In genomic region chr20:35092524-35093244, GRCh38 we compare ENCODE assay signal across 8 cellular contexts. TPM values are rescaled to one million over a fixed set of nuclear protein-coding genes. Genes with fewer than 3 reads are reported as not detected.
DNase-seq lines count a peak whose midpoint lies in the region; ATAC-seq and TF ChIP-seq lines count a peak whose summit lies in the region.

A gene with protein sequence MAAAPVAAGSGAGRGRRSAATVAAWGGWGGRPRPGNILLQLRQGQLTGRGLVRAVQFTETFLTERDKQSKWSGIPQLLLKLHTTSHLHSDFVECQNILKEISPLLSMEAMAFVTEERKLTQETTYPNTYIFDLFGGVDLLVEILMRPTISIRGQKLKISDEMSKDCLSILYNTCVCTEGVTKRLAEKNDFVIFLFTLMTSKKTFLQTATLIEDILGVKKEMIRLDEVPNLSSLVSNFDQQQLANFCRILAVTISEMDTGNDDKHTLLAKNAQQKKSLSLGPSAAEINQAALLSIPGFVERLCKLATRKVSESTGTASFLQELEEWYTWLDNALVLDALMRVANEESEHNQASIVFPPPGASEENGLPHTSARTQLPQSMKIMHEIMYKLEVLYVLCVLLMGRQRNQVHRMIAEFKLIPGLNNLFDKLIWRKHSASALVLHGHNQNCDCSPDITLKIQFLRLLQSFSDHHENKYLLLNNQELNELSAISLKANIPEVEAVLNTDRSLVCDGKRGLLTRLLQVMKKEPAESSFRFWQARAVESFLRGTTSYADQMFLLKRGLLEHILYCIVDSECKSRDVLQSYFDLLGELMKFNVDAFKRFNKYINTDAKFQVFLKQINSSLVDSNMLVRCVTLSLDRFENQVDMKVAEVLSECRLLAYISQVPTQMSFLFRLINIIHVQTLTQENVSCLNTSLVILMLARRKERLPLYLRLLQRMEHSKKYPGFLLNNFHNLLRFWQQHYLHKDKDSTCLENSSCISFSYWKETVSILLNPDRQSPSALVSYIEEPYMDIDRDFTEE (minus strand): TSS chr20:35092807. CDS start chr20:35092781, 26 bp downstream.

- peak within 1 kb of the TSS; percentile 87 for H3K27ac ChIP-seq in colonic mucosa

- H3K4me3 ChIP-seq in BE2C (ENCODE audit: low read depth, low read length), result peak within 1 kb of the TSS; percentile 83
- peak within 1 kb of the TSS; percentile 72 for H3K4me3 ChIP-seq in colonic mucosa

- intact Hi-C loops in colonic mucosa (cut with DNase I) (loop anchor here (10.0 kb wide), 1 partner anchor 218 kb away; the partner anchor contains the start of genes ACSS2 and GGT7), left colon (cut with DNase I, micrococcal nuclease) (no loop called here)

- no peaks in the 10 kb centered on the region for H3K9me3 ChIP-seq in BE2C
- no peaks in the 10 kb centered on the region for H3K9me3 ChIP-seq in colonic mucosa

- H3K36me3 ChIP-seq in BE2C, result no peaks in the 10 kb centered on the region
- no peaks in the 10 kb centered on the region for H3K36me3 ChIP-seq in colonic mucosa

- TF ChIP-seq CTCF in BE2C (IDR thresholded peaks at IDR 0.05; ENCODE audit: low read depth, low read length), result peak; percentile 91
- TF ChIP-seq CTCF in colonic mucosa (IDR thresholded peaks at IDR 0.05), result peak; percentile 98

- H3K27me3 ChIP-seq in BE2C (no peaks in the 10 kb centered on the region), colonic mucosa (no peaks in the 10 kb centered on the region)

- H3K9ac ChIP-seq in colonic mucosa (ENCODE audit: low read depth in 2 of 2, low read length in 2 of 2), result peak within 1 kb of the TSS; percentile 80 to 89

- DNase-seq in BE2C (peak; percentile 91), NCI-H446 treated with DMSO at 0.1 percent for 48 hours (lab: John Stamatoyannopoulos, UW) (peak; percentile 84), colonic mucosa (peak; percentile 87), left colon (peak; percentile 84 to 93)
- DNase-seq in activated CD4-positive, alpha-beta T cell treated with anti-CD3 and anti-CD28 coated beads for 4 hours, result peak; percentile 85
- peak; percentile 88 to 90 for DNase-seq in stimulated activated CD4-positive, alpha-beta T cell treated with anti-CD3 and anti-CD28 coated beads, Interleukin-2, amount 100 ng/mL, for 24 hours

- peak; percentile 94 for ATAC-seq in GM19025 (IDR thresholded peaks at IDR 0.05; ENCODE audit: low read depth, unreplicated experiment)
- peak; percentile 89 for ATAC-seq in HG03342 (IDR thresholded peaks at IDR 0.05; ENCODE audit: unreplicated experiment)
- ATAC-seq in left colon, result peak; percentile 94

- peaks cover 6% of the 10 kb centered on the region; the same call in 1 of the 2 replicates for H3K4me1 ChIP-seq in BE2C
- H3K4me1 ChIP-seq in colonic mucosa, result peaks cover 10% of the 10 kb centered on the region

RNA-seq across cellular contexts. Expression of the gene that starts here (rescaled TPM):
- 66.6 TPM for polyA plus RNA-seq in BE2C (2012; ENCODE audit: insufficient read depth, insufficient read length, low read depth)
- total RNA-seq in colonic mucosa (10 to 100 TPM; 52.8 to 63.2 TPM), left colon (10 to 100 TPM; 58.9 to 60.6 TPM)

Comparison
In these comparisons a context has a peak if more than half of its experiments do, and no peak if none do; other contexts are left out.
1. Peak in every context shown above with its lines: DNase-seq, ATAC-seq, H3K4me3 ChIP-seq and H3K27ac ChIP-seq.